ENCODE assay signal across 3 cellular contexts in the genomic region with DNA sequence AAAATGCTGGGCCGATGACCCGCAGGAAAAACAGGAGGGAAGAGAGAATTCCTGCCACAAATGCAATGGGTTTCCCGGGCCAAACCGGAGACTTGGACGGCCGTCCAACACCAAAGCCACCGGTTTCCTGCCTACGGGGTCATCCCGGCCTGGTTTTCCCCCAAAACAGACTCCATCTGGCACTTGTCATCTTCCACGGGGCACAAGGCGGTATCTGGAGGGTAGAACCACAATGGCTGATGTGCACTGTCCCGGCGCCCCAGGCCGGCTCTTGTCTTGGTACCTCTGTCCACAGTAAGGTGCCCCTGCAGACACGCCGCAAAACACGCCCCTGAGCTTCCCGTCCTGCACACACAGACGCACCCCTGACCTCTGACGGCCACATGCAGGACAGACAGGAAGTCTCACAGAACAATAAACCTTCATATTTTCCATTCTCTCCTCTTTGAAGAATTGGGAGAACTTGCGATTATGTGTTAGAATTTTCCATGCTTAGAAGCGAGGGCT.
A peak's percentile ranks its signal among the peaks of the same experiment; 100 is the strongest.
TF ChIP-seq lines count a peak whose summit lies in the region.

No MANE protein-coding gene starts in this region.

TF ChIP-seq in liver, 16 proteins besides CTCF, POLR2A, EP300 and RAD21:
- TF ChIP-seq RXRA (IDR thresholded peaks at IDR 0.05): no peak
- TF ChIP-seq NR2F2 (IDR thresholded peaks at IDR 0.05): peak; percentile 84

TF ChIP-seq in HepG2, 621 proteins besides CTCF, POLR2A, EP300 and RAD21 (continues in another document):
- TF ChIP-seq THAP9 (CRISPR knock-in tag; IDR thresholded peaks at IDR 0.05; ENCODE audit: borderline replicate concordance) (no peak), LCORL (IDR thresholded peaks at IDR 0.05) (no peak), LCORL (CRISPR knock-in tag; IDR thresholded peaks at IDR 0.05) (no peak), REL (CRISPR knock-in tag; conservative IDR thresholded peaks at IDR 0.05) (no peak), RARA (CRISPR knock-in tag; IDR thresholded peaks at IDR 0.05) (no peak), ZNF660 (CRISPR knock-in tag; IDR thresholded peaks at IDR 0.05; ENCODE audit: borderline replicate concordance, low read depth) (no peak), EZH2 (conservative IDR thresholded peaks at IDR 0.05; ENCODE audit: low read depth, low read length) (no peak), ZNF777 (CRISPR knock-in tag; IDR thresholded peaks at IDR 0.05) (no peak), ZBTB44 (CRISPR knock-in tag; IDR thresholded peaks at IDR 0.05) (no peak), ZNF317 (CRISPR knock-in tag; IDR thresholded peaks at IDR 0.05) (no peak)
- TF ChIP-seq, protein P1, sequence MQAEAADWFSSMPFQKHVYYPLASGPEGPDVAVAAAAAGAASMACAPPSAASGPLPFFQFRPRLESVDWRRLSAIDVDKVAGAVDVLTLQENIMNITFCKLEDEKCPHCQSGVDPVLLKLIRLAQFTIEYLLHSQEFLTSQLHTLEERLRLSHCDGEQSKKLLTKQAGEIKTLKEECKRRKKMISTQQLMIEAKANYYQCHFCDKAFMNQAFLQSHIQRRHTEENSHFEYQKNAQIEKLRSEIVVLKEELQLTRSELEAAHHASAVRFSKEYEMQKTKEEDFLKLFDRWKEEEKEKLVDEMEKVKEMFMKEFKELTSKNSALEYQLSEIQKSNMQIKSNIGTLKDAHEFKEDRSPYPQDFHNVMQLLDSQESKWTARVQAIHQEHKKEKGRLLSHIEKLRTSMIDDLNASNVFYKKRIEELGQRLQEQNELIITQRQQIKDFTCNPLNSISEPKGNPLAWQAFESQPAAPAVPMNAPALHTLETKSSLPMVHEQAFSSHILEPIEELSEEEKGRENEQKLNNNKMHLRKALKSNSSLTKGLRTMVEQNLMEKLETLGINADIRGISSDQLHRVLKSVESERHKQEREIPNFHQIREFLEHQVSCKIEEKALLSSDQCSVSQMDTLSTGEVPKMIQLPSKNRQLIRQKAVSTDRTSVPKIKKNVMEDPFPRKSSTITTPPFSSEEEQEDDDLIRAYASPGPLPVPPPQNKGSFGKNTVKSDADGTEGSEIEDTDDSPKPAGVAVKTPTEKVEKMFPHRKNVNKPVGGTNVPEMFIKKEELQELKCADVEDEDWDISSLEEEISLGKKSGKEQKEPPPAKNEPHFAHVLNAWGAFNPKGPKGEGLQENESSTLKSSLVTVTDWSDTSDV (CRISPR knock-in tag; IDR thresholded peaks at IDR 0.05): no peak
- TF ChIP-seq, protein P2, sequence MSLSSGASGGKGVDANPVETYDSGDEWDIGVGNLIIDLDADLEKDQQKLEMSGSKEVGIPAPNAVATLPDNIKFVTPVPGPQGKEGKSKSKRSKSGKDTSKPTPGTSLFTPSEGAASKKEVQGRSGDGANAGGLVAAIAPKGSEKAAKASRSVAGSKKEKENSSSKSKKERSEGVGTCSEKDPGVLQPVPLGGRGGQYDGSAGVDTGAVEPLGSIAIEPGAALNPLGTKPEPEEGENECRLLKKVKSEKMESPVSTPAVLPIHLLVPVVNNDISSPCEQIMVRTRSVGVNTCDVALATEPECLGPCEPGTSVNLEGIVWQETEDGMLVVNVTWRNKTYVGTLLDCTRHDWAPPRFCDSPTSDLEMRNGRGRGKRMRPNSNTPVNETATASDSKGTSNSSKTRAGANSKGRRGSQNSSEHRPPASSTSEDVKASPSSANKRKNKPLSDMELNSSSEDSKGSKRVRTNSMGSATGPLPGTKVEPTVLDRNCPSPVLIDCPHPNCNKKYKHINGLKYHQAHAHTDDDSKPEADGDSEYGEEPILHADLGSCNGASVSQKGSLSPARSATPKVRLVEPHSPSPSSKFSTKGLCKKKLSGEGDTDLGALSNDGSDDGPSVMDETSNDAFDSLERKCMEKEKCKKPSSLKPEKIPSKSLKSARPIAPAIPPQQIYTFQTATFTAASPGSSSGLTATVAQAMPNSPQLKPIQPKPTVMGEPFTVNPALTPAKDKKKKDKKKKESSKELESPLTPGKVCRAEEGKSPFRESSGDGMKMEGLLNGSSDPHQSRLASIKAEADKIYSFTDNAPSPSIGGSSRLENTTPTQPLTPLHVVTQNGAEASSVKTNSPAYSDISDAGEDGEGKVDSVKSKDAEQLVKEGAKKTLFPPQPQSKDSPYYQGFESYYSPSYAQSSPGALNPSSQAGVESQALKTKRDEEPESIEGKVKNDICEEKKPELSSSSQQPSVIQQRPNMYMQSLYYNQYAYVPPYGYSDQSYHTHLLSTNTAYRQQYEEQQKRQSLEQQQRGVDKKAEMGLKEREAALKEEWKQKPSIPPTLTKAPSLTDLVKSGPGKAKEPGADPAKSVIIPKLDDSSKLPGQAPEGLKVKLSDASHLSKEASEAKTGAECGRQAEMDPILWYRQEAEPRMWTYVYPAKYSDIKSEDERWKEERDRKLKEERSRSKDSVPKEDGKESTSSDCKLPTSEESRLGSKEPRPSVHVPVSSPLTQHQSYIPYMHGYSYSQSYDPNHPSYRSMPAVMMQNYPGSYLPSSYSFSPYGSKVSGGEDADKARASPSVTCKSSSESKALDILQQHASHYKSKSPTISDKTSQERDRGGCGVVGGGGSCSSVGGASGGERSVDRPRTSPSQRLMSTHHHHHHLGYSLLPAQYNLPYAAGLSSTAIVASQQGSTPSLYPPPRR (CRISPR knock-in tag; IDR thresholded peaks at IDR 0.05; ENCODE audit: borderline replicate concordance): no peak

TF ChIP-seq in endothelial cell of umbilical vein, 7 proteins besides CTCF, POLR2A, EP300 and RAD21:
- TF ChIP-seq JUN (IDR thresholded peaks at IDR 0.05; ENCODE audit: borderline replicate concordance, insufficient read depth, insufficient read length, low read depth): peak; percentile 55
- TF ChIP-seq GATA2 (IDR thresholded peaks at IDR 0.05; ENCODE audit: insufficient read depth, insufficient read length, low read depth, low read length): no peak
